ENCODE assay signal across 1 cellular context in the genomic region with DNA sequence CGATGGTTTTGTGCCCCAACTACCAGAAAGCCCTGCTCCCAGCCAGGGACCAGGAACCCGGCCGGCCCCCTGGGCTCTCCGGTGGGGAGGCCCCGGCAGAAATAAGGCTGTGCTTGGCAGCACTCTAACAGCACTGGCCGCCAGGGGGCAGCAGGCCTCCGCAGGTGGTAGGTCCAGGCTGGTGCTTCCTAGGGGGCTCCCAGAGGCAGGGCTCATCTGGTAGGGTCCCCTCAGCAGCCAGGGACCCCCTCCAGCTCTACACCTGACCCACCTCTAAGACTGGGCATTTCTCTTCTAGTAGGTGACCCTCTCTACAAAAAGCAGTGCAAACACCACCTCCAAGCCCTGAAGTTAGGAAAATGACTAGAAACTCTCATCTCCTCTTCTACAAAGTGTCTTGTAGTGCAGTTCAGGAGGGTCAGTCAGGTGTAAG.
TF ChIP-seq lines count a peak whose summit lies in the region.

No MANE protein-coding gene starts in this region.

TF ChIP-seq in GM12878, 131 proteins besides CTCF, POLR2A, EP300 and RAD21 (continued from another document):
- TF ChIP-seq, protein P1, sequence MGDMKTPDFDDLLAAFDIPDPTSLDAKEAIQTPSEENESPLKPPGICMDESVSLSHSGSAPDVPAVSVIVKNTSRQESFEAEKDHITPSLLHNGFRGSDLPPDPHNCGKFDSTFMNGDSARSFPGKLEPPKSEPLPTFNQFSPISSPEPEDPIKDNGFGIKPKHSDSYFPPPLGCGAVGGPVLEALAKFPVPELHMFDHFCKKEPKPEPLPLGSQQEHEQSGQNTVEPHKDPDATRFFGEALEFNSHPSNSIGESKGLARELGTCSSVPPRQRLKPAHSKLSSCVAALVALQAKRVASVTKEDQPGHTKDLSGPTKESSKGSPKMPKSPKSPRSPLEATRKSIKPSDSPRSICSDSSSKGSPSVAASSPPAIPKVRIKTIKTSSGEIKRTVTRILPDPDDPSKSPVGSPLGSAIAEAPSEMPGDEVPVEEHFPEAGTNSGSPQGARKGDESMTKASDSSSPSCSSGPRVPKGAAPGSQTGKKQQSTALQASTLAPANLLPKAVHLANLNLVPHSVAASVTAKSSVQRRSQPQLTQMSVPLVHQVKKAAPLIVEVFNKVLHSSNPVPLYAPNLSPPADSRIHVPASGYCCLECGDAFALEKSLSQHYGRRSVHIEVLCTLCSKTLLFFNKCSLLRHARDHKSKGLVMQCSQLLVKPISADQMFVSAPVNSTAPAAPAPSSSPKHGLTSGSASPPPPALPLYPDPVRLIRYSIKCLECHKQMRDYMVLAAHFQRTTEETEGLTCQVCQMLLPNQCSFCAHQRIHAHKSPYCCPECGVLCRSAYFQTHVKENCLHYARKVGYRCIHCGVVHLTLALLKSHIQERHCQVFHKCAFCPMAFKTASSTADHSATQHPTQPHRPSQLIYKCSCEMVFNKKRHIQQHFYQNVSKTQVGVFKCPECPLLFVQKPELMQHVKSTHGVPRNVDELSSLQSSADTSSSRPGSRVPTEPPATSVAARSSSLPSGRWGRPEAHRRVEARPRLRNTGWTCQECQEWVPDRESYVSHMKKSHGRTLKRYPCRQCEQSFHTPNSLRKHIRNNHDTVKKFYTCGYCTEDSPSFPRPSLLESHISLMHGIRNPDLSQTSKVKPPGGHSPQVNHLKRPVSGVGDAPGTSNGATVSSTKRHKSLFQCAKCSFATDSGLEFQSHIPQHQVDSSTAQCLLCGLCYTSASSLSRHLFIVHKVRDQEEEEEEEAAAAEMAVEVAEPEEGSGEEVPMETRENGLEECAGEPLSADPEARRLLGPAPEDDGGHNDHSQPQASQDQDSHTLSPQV (IDR thresholded peaks at IDR 0.05) = no peak
- TF ChIP-seq HDAC6 (IDR thresholded peaks at IDR 0.05; ENCODE audit: unreplicated experiment) (no peak), TCF3 (IDR thresholded peaks at IDR 0.05; ENCODE audit: borderline replicate concordance, insufficient read depth, low read depth, low read length) (0 out of 2 replicates have a peak, but pooled peaks have one; percentile 35), ZBTB33 (IDR thresholded peaks at IDR 0.05) (no peak), CREB1 (IDR thresholded peaks at IDR 0.05; ENCODE audit: low read depth) (no peak), ESRRA (IDR thresholded peaks at IDR 0.05; ENCODE audit: low read length) (no peak), ZNF24 (IDR thresholded peaks at IDR 0.05) (no peak), KLF5 (IDR thresholded peaks at IDR 0.05; ENCODE audit: partially characterized antibody) (no peak), EZH2 (IDR thresholded peaks at IDR 0.05; ENCODE audit: borderline replicate concordance, control insufficient read depth, low read depth, low read length) (no peak), NRF1 (conservative IDR thresholded peaks at IDR 0.05; ENCODE audit: low read depth, low read length) (no peak), SREBF1 (IDR thresholded peaks at IDR 0.05; ENCODE audit: low read length) (no peak), SIN3A (IDR thresholded peaks at IDR 0.05; ENCODE audit: low read depth, low read length) (no peak), YBX1 (IDR thresholded peaks at IDR 0.05) (no peak), POLR2AphosphoS5 (IDR thresholded peaks at IDR 0.05; ENCODE audit: low read length) (no peak), DPF2 (IDR thresholded peaks at IDR 0.05) (no peak), ZNF384 (IDR thresholded peaks at IDR 0.05; ENCODE audit: borderline replicate concordance, low read depth, low read length) (no peak), SKIL (IDR thresholded peaks at IDR 0.05; ENCODE audit: low read depth, poor library complexity, severe bottlenecking) (no peak), ZNF274 (IDR thresholded peaks at IDR 0.05; ENCODE audit: insufficient read depth, insufficient read length) (no peak), MEF2A (IDR thresholded peaks at IDR 0.05; ENCODE audit: insufficient read depth, low read depth, low read length) (0 out of 2 replicates have a peak, but pooled peaks have one; percentile 43), TBL1XR1 (IDR thresholded peaks at IDR 0.05; ENCODE audit: low read depth, low read length) (no peak), WRNIP1 (IDR thresholded peaks at IDR 0.05; ENCODE audit: borderline replicate concordance, low read depth, low read length) (no peak), MTA3 (IDR thresholded peaks at IDR 0.05; ENCODE audit: borderline replicate concordance, low read length) (no peak), HDAC2 (IDR thresholded peaks at IDR 0.05) (no peak), ASH2L (IDR thresholded peaks at IDR 0.05; ENCODE audit: borderline replicate concordance, low read depth) (no peak), MXI1 (IDR thresholded peaks at IDR 0.05; ENCODE audit: low read depth, low read length) (no peak), SRF (IDR thresholded peaks at IDR 0.05; ENCODE audit: low read depth in 2 of 2, low read length in 2 of 2) (no peak)
- TF ChIP-seq, protein P2, sequence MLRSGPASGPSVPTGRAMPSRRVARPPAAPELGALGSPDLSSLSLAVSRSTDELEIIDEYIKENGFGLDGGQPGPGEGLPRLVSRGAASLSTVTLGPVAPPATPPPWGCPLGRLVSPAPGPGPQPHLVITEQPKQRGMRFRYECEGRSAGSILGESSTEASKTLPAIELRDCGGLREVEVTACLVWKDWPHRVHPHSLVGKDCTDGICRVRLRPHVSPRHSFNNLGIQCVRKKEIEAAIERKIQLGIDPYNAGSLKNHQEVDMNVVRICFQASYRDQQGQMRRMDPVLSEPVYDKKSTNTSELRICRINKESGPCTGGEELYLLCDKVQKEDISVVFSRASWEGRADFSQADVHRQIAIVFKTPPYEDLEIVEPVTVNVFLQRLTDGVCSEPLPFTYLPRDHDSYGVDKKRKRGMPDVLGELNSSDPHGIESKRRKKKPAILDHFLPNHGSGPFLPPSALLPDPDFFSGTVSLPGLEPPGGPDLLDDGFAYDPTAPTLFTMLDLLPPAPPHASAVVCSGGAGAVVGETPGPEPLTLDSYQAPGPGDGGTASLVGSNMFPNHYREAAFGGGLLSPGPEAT (IDR thresholded peaks at IDR 0.05; ENCODE audit: low read depth) = no peak
- TF ChIP-seq, protein P3, sequence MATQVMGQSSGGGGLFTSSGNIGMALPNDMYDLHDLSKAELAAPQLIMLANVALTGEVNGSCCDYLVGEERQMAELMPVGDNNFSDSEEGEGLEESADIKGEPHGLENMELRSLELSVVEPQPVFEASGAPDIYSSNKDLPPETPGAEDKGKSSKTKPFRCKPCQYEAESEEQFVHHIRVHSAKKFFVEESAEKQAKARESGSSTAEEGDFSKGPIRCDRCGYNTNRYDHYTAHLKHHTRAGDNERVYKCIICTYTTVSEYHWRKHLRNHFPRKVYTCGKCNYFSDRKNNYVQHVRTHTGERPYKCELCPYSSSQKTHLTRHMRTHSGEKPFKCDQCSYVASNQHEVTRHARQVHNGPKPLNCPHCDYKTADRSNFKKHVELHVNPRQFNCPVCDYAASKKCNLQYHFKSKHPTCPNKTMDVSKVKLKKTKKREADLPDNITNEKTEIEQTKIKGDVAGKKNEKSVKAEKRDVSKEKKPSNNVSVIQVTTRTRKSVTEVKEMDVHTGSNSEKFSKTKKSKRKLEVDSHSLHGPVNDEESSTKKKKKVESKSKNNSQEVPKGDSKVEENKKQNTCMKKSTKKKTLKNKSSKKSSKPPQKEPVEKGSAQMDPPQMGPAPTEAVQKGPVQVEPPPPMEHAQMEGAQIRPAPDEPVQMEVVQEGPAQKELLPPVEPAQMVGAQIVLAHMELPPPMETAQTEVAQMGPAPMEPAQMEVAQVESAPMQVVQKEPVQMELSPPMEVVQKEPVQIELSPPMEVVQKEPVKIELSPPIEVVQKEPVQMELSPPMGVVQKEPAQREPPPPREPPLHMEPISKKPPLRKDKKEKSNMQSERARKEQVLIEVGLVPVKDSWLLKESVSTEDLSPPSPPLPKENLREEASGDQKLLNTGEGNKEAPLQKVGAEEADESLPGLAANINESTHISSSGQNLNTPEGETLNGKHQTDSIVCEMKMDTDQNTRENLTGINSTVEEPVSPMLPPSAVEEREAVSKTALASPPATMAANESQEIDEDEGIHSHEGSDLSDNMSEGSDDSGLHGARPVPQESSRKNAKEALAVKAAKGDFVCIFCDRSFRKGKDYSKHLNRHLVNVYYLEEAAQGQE (IDR thresholded peaks at IDR 0.05; ENCODE audit: low read depth, low read length) = no peak
- TF ChIP-seq, protein P4, sequence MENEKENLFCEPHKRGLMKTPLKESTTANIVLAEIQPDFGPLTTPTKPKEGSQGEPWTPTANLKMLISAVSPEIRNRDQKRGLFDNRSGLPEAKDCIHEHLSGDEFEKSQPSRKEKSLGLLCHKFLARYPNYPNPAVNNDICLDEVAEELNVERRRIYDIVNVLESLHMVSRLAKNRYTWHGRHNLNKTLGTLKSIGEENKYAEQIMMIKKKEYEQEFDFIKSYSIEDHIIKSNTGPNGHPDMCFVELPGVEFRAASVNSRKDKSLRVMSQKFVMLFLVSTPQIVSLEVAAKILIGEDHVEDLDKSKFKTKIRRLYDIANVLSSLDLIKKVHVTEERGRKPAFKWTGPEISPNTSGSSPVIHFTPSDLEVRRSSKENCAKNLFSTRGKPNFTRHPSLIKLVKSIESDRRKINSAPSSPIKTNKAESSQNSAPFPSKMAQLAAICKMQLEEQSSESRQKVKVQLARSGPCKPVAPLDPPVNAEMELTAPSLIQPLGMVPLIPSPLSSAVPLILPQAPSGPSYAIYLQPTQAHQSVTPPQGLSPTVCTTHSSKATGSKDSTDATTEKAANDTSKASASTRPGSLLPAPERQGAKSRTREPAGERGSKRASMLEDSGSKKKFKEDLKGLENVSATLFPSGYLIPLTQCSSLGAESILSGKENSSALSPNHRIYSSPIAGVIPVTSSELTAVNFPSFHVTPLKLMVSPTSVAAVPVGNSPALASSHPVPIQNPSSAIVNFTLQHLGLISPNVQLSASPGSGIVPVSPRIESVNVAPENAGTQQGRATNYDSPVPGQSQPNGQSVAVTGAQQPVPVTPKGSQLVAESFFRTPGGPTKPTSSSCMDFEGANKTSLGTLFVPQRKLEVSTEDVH (IDR thresholded peaks at IDR 0.05; ENCODE audit: low read depth, partially characterized antibody) = no peak
